ENCODE assay signal across 17 cellular contexts in the genomic region with DNA sequence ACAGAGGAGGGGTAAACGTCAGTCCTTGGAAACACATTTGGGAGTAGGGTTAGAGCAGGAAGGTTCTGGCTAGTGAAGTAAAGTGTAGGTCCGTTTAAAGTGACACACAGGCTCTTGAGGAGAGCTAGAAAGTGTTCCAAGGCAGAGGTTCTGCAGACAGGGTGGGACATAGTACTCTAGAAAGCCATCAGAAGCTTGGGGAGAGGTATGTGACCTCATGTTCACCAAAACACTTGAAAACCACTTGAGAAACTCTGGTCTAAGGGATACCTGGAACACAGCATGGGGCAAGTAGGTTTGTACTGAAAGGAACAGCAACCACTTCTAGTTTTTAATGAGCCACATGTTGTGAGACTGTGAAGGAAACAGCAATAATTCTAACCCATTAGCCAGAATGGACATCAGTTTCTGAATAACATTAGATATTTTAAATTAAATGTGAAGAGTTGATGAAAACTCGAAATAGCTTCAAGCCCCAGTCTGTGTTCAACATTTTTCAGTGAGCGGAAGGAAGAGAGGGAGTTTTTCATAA. TPM values are rescaled to one million over a fixed set of nuclear protein-coding genes. Genes with fewer than 3 reads are reported as not detected.
DNase-seq lines count a peak whose midpoint lies in the region; ATAC-seq and TF ChIP-seq lines count a peak whose summit lies in the region.
"Had no signal": no experiment of that assay in that cellular context is flagged by ENCODE, and none has a peak within 500 bp of the region (broad histone marks: within the 10 kb centered on the region; RNA-seq: fewer than 3 reads in every experiment).

No MANE protein-coding gene starts in this region.

- H3K79me2 ChIP-seq in Karpas-422 (ENCODE audit: low read length), result peaks cover 91% of the 10 kb centered on the region

- H3K4me3 ChIP-seq in Karpas-422 (ENCODE audit: low read length), result no peak overlapping the region
- H3K4me3 ChIP-seq: ascending aorta had no signal

- H3K4me1 Mint-ChIP-seq in brain, result peaks cover 94% of the 10 kb centered on the region
- peaks cover 32% of the 10 kb centered on the region for H3K4me1 Mint-ChIP-seq in nephron progenitor cell
- peaks cover 2% of the 10 kb centered on the region for H3K4me1 Mint-ChIP-seq in endothelial cell (ENCODE audit: unreplicated experiment)
- H3K4me1 Mint-ChIP-seq: activated CD4-positive, alpha-beta T cell treated with anti-CD3 and anti-CD28 coated beads for 36 hours; CD4-positive, alpha-beta memory T cell had no signal

- no peaks in the 10 kb centered on the region for H4K20me1 ChIP-seq in Karpas-422 (ENCODE audit: insufficient read depth, low read depth, low read length)

- H3K36me3 Mint-ChIP-seq in brain, result peaks cover 23% of the 10 kb centered on the region
- H3K36me3 Mint-ChIP-seq in nephron progenitor cell (ENCODE audit: low read depth), result peaks cover 59% of the 10 kb centered on the region
- H3K36me3 Mint-ChIP-seq in endothelial cell (ENCODE audit: low read depth, unreplicated experiment), result no peaks in the 10 kb centered on the region
- H3K36me3 Mint-ChIP-seq: activated naive CD4-positive, alpha-beta T cell treated with anti-CD3 and anti-CD28 coated beads, Interleukin-2, amount 50 U/mL, for 72 hours; CD4-positive, alpha-beta memory T cell had no signal

- peak overlapping the region; percentile 6; the same call in 1 of the 2 replicates for H3K27ac ChIP-seq in Karpas-422 (ENCODE audit: low read length)
- H3K27ac ChIP-seq: ascending aorta, neutrophil had no signal

- TF ChIP-seq CTCF in brain (conservative IDR thresholded peaks at IDR 0.05), result no peak
- no peak for TF ChIP-seq CTCF in nephron progenitor cell (IDR thresholded peaks at IDR 0.05)
- no peak for TF ChIP-seq CTCF in endothelial cell (IDR thresholded peaks at IDR 0.05; ENCODE audit: unreplicated experiment)

- intact Hi-C loops in left ventricle myocardium superior (cut with micrococcal nuclease), result no loop called here

- no peak overlapping the region for H3K4me2 ChIP-seq in Karpas-422 (ENCODE audit: low read depth, low read length, poor library complexity, severe bottlenecking)

- H3K4me1 ChIP-seq in Karpas-422 (ENCODE audit: low read length), result peaks cover 44% of the 10 kb centered on the region
- H3K4me1 ChIP-seq: ascending aorta had no signal

- H3K9me2 ChIP-seq in Karpas-422 (replicated peaks; ENCODE audit: insufficient read depth, low read length), result no peaks in the 10 kb centered on the region

- peak; percentile 61 for DNase-seq in DMS79 treated with DMSO at 0.1 percent for 48 hours (lab: John Stamatoyannopoulos, UW)
- no peak for DNase-seq in Karpas-422
- DNase-seq in nephron progenitor cell, result no peak
- DNase-seq in D341Med (ENCODE audit: low spot score), result no peak
- DNase-seq in left ventricle myocardium superior, result no peak
- no peak for DNase-seq in HUDEP-2 (lab: John Stamatoyannopoulos, UW; ENCODE audit: unreplicated experiment in 76 of 76)
- no peak for DNase-seq in endothelial cell (ENCODE audit: low spot score)
- DNase-seq: activated CD4-positive, alpha-beta T cell treated with anti-CD3 and anti-CD28 coated beads for 36 hours; CD4-positive, alpha-beta memory T cell; effector memory CD4-positive, alpha-beta T cell; NCI-H446 treated with DMSO at 0.1 percent for 48 hours; stimulated activated CD4-positive, alpha-beta T cell treated with anti-CD3 and anti-CD28 coated beads, Interleukin-12 subunit alpha, Interleukin-12 subunit beta, amount 100 ng/mL, for 4 hours had no signal

- H3K27ac Mint-ChIP-seq in brain (peak overlapping the region in 4 of 5 experiments; percentile 25 to 85 (median 60)), nephron progenitor cell (peak overlapping the region; percentile 85), endothelial cell (ENCODE audit: unreplicated experiment) (no peak overlapping the region)
- H3K27ac Mint-ChIP-seq: activated CD4-positive, alpha-beta T cell treated with anti-CD3 and anti-CD28 coated beads for 36 hours; activated naive CD4-positive, alpha-beta T cell treated with anti-CD3 and anti-CD28 coated beads, Interleukin-2, amount 50 U/mL, for 72 hours; activated T-helper 1 cell treated with anti-CD3 and anti-CD28 coated beads, Interleukin-12 subunit alpha, Interleukin-12 subunit beta, Interleukin-2, Interleukin-4 antibody, amounts not matched to agents 30 ng/mL and 10 ng/mL and 1 ng/mL, durations not matched to agents 14 hours and 24 hours and 36 hours had no signal

- no peak overlapping the region for H2AFZ ChIP-seq in Karpas-422 (ENCODE audit: low read length)

- no peaks in the 10 kb centered on the region for H3K9me3 ChIP-seq in Karpas-422 (ENCODE audit: low read length)
- H3K9me3 ChIP-seq: ascending aorta, neutrophil had no signal

- H3K4me3 Mint-ChIP-seq in brain (peak overlapping the region in 1 of 5 experiments; percentile 3), nephron progenitor cell (no peak overlapping the region), endothelial cell (ENCODE audit: unreplicated experiment) (no peak overlapping the region)
- H3K4me3 Mint-ChIP-seq: activated CD4-positive, alpha-beta T cell treated with anti-CD3 and anti-CD28 coated beads for 36 hours; activated T-helper 1 cell treated with anti-CD3 and anti-CD28 coated beads, Interleukin-12 subunit alpha, Interleukin-12 subunit beta, Interleukin-2, Interleukin-4 antibody, amounts not matched to agents 30 ng/mL and 10 ng/mL and 1 ng/mL, durations not matched to agents 14 hours and 24 hours and 36 hours; CD4-positive, alpha-beta memory T cell had no signal

- H3K9me3 Mint-ChIP-seq in brain, result no peaks in the 10 kb centered on the region
- H3K9me3 Mint-ChIP-seq in nephron progenitor cell, result no peaks in the 10 kb centered on the region
- no peaks in the 10 kb centered on the region for H3K9me3 Mint-ChIP-seq in endothelial cell (ENCODE audit: unreplicated experiment)
- H3K9me3 Mint-ChIP-seq: activated naive CD4-positive, alpha-beta T cell treated with anti-CD3 and anti-CD28 coated beads, Interleukin-2, amount 50 U/mL, for 72 hours; activated T-helper 1 cell treated with anti-CD3 and anti-CD28 coated beads, Interleukin-12 subunit alpha, Interleukin-12 subunit beta, Interleukin-2, Interleukin-4 antibody, amounts not matched to agents 30 ng/mL and 10 ng/mL and 1 ng/mL, durations not matched to agents 14 hours and 24 hours and 36 hours had no signal

- H3K36me3 ChIP-seq in Karpas-422 (ENCODE audit: insufficient read depth, low read length), result peaks cover 12% of the 10 kb centered on the region; the same call in 1 of the 2 replicates
- H3K36me3 ChIP-seq: ascending aorta, neutrophil had no signal

- no peak overlapping the region for H3K9ac ChIP-seq in Karpas-422 (ENCODE audit: low read length)

- no peak for ATAC-seq in left ventricle myocardium superior
- ATAC-seq: activated CD4-positive, alpha-beta T cell treated with anti-CD3 and anti-CD28 coated beads for 36 hours; activated naive CD4-positive, alpha-beta T cell treated with anti-CD3 and anti-CD28 coated beads, Interleukin-2, amount 50 U/mL, for 72 hours had no signal

- no peaks in the 10 kb centered on the region for H3K27me3 ChIP-seq in Karpas-422 (ENCODE audit: low read length)
- H3K27me3 ChIP-seq: ascending aorta had no signal

- no peaks in the 10 kb centered on the region for H3K27me3 Mint-ChIP-seq in brain
- no peaks in the 10 kb centered on the region for H3K27me3 Mint-ChIP-seq in nephron progenitor cell (ENCODE audit: low read depth, poor library complexity)
- H3K27me3 Mint-ChIP-seq in endothelial cell (ENCODE audit: unreplicated experiment), result no peaks in the 10 kb centered on the region

RNA-seq across cellular contexts. Expression of a gene that starts 49.0 kb away (rescaled TPM):
- 16.1 and 17.8 TPM in 2 replicates for total RNA-seq in Karpas-422 (2014; rRNA removed; shearing (Covaris generic); ENCODE audit: low replicate concordance)
- polyA plus RNA-seq in brain (ENCODE audit: insufficient read depth, low read depth, low replicate concordance), result 27.2 TPM
- total RNA-seq in left ventricle myocardium superior, result 15.3 TPM
- total RNA-seq in endothelial cell (ENCODE audit: unreplicated experiment), result 1.5 TPM
- total RNA-seq: CD4-positive, alpha-beta memory T cell had no signal
